24 cellular contexts compared by ENCODE assay signal in genomic region chr11:96893988-96894387, GRCh38.
"Had no signal": no experiment of that assay in that cellular context is flagged by ENCODE, and none has a peak within 500 bp of the region (broad histone marks: within the 10 kb centered on the region; RNA-seq: fewer than 3 reads in every experiment).

No MANE protein-coding gene starts in this region.

- H3K4me1 ChIP-seq: heart left ventricle, psoas muscle, right lobe of liver, spleen, transverse colon had no signal

- H3K27me3 Mint-ChIP-seq: naive thymus-derived CD4-positive, alpha-beta T cell; stimulated activated naive B cell treated with anti-CD40 and anti-IgM and Interleukin-4, amounts not matched to agents 10 μg/mL and 1 μg/mL and 100 μg/mL, for 72 hours; stimulated activated naive CD8-positive, alpha-beta T cell treated with anti-CD3 and anti-CD28 coated beads, Interleukin-15, amount 100 ng/mL, for 72 hours had no signal

- H3K9me3 ChIP-seq: heart left ventricle, neutrophil, psoas muscle, right lobe of liver, thoracic aorta, transverse colon had no signal

- H3K27ac ChIP-seq: dorsolateral prefrontal cortex, heart left ventricle, neutrophil, psoas muscle, right lobe of liver, spleen, thoracic aorta, transverse colon had no signal

- H3K36me3 Mint-ChIP-seq: naive thymus-derived CD4-positive, alpha-beta T cell; stimulated activated naive B cell treated with anti-CD40 and anti-IgM and Interleukin-4, amounts not matched to agents 10 μg/mL and 1 μg/mL and 100 μg/mL, for 72 hours had no signal

- DNase-seq: cortex of kidney; dorsolateral prefrontal cortex; effector CD8-positive, alpha-beta T cell; heart left ventricle; hippocampal formation; kidney; left colon; left ventricle myocardium superior; mesenchymal stem cell; naive thymus-derived CD4-positive, alpha-beta T cell; nephron progenitor cell; psoas muscle; retina; right lobe of liver; spleen; stimulated activated CD4-positive, alpha-beta T cell treated with anti-CD3 and anti-CD28 coated beads, Interleukin-15, amount 100 ng/mL, for 24 hours; stimulated activated CD4-positive, alpha-beta T cell treated with anti-CD3 and anti-CD28 coated beads, Interleukin-1b, Interleukin-23, amount 100 ng/mL, for 48 hours; stimulated activated CD4-positive, alpha-beta T cell treated with anti-CD3 and anti-CD28 coated beads, Interleukin-4, amount 100 ng/mL, for 4 hours; stimulated activated naive B cell treated with anti-CD40 and anti-IgM and Interleukin-4, amounts not matched to agents 10 μg/mL and 1 μg/mL and 100 μg/mL, for 72 hours; stimulated activated naive CD8-positive, alpha-beta T cell treated with anti-CD3 and anti-CD28 coated beads, Interleukin-15, amount 100 ng/mL, for 72 hours; transverse colon had no signal

- H3K9me3 Mint-ChIP-seq: nephron progenitor cell; stimulated activated naive CD8-positive, alpha-beta T cell treated with anti-CD3 and anti-CD28 coated beads, Interleukin-15, amount 100 ng/mL, for 72 hours had no signal

- H3K4me3 ChIP-seq: dorsolateral prefrontal cortex, heart left ventricle, lung, psoas muscle, right lobe of liver, spleen, thoracic aorta, transverse colon had no signal

- H3K27me3 ChIP-seq: heart left ventricle, neutrophil, right lobe of liver, spleen, transverse colon had no signal

- H3K4me1 Mint-ChIP-seq: naive thymus-derived CD4-positive, alpha-beta T cell; nephron progenitor cell; stimulated activated naive B cell treated with anti-CD40 and anti-IgM and Interleukin-4, amounts not matched to agents 10 μg/mL and 1 μg/mL and 100 μg/mL, for 72 hours; stimulated activated naive CD8-positive, alpha-beta T cell treated with anti-CD3 and anti-CD28 coated beads, Interleukin-15, amount 100 ng/mL, for 72 hours had no signal

- H3K36me3 ChIP-seq: heart left ventricle, neutrophil, right lobe of liver, spleen, thoracic aorta, transverse colon had no signal

- H3K27ac Mint-ChIP-seq: naive thymus-derived CD4-positive, alpha-beta T cell; nephron progenitor cell; stimulated activated naive B cell treated with anti-CD40 and anti-IgM and Interleukin-4, amounts not matched to agents 10 μg/mL and 1 μg/mL and 100 μg/mL, for 72 hours; stimulated activated naive CD8-positive, alpha-beta T cell treated with anti-CD3 and anti-CD28 coated beads, Interleukin-15, amount 100 ng/mL, for 72 hours had no signal

- H3K4me3 Mint-ChIP-seq: naive thymus-derived CD4-positive, alpha-beta T cell; nephron progenitor cell; stimulated activated naive B cell treated with anti-CD40 and anti-IgM and Interleukin-4, amounts not matched to agents 10 μg/mL and 1 μg/mL and 100 μg/mL, for 72 hours; stimulated activated naive CD8-positive, alpha-beta T cell treated with anti-CD3 and anti-CD28 coated beads, Interleukin-15, amount 100 ng/mL, for 72 hours had no signal
